ENCODE assay signal across 21 cellular contexts in genomic region chr5:32369032-32369431, GRCh38.
"Had no signal": no experiment of that assay in that cellular context is flagged by ENCODE, and none has a peak within 500 bp of the region (broad histone marks: within the 10 kb centered on the region; RNA-seq: fewer than 3 reads in every experiment).

No MANE protein-coding gene starts in this region.

- H3K27ac Mint-ChIP-seq: nephron had no signal

- ATAC-seq: gastrocnemius medialis, left ventricle myocardium superior had no signal

- DNase-seq: cortex of kidney; dorsolateral prefrontal cortex; effector CD8-positive, alpha-beta T cell; gastrocnemius medialis; immature natural killer cell; left ventricle myocardium superior; mesenchymal stem cell; naive B cell; sigmoid colon; stimulated activated CD4-positive, alpha-beta T cell treated with anti-CD3 and anti-CD28 coated beads, Interleukin-2, amount 100 ng/mL, for 24 hours; stimulated activated CD4-positive, alpha-beta T cell treated with anti-CD3 and anti-CD28 coated beads, Interleukin-4, amount 100 ng/mL, for 4 hours; stimulated activated naive CD4-positive, alpha-beta T cell; stomach; substantia nigra; transverse colon had no signal

- H3K4me1 ChIP-seq: esophagus muscularis mucosa, gastrocnemius medialis, sigmoid colon, stomach, transverse colon had no signal

- H3K27ac ChIP-seq: epithelial cell of prostate, esophagus muscularis mucosa, gastrocnemius medialis, sigmoid colon, skin epidermis, stomach, thoracic aorta, transverse colon had no signal

- H3K27me3 ChIP-seq: dorsolateral prefrontal cortex, esophagus muscularis mucosa, gastrocnemius medialis, sigmoid colon, stomach, transverse colon had no signal

- H3K4me1 Mint-ChIP-seq: nephron had no signal

- H3K4me3 ChIP-seq: dorsolateral prefrontal cortex, esophagus muscularis mucosa, gastrocnemius medialis, lung, sigmoid colon, skin epidermis, stomach, thoracic aorta, transverse colon had no signal

- H3K9me3 ChIP-seq: esophagus muscularis mucosa, gastrocnemius medialis, sigmoid colon, stomach, thoracic aorta, transverse colon had no signal

- H3K4me3 Mint-ChIP-seq: immature natural killer cell, naive B cell, nephron had no signal

- H3K9me3 Mint-ChIP-seq: immature natural killer cell, naive B cell, nephron had no signal

- H3K27me3 Mint-ChIP-seq: naive B cell had no signal
